ENCODE assay signal across 21 cellular contexts in the genomic region with DNA sequence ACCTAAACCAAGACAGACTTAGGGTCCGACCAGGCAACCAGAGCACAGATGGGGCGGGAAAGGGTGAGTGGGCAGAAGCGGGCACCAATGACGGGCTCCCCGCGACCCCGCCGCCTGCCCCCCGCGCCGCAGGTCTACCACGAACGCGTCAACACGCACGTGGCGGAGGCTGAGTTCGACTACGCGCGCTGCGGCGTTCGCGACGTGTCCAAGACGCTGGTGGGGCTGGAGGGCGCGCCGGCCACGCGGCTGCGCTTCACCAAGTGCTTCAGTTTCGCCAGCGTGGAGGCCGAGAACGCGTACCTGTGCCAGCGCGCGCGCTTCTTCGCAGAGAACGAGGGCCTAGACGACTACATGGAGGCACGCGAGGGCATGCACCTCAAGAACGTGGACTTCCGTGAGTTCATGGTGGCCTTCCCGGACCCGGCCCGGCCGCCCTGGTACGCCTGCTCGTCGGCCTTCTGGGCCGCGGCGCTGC. TPM values are rescaled to one million over a fixed set of nuclear protein-coding genes. Genes with fewer than 3 reads are reported as not detected.
DNase-seq lines count a peak whose midpoint lies in the region; ATAC-seq and TF ChIP-seq lines count a peak whose summit lies in the region.
"Had no signal": no experiment of that assay in that cellular context is flagged by ENCODE, and none has a peak within 500 bp of the region (broad histone marks: within the 10 kb centered on the region; RNA-seq: fewer than 3 reads in every experiment).

No MANE protein-coding gene starts in this region.

- H3K79me1 ChIP-seq in mesenchymal stem cell (replicated peaks; ENCODE audit: low read length, poor library complexity, severe bottlenecking): no peaks in the 10 kb centered on the region

- H3K9me3 ChIP-seq in left ventricle myocardium inferior (replicated peaks): no peaks in the 10 kb centered on the region
- H3K9me3 ChIP-seq in mesenchymal stem cell (ENCODE audit: control insufficient read depth, low read length): no peaks in the 10 kb centered on the region
- H3K9me3 ChIP-seq in tibial artery: no peaks in the 10 kb centered on the region
- H3K9me3 ChIP-seq: prostate gland, upper lobe of right lung had no signal

- H3K36me3 ChIP-seq in left ventricle myocardium inferior (no peaks in the 10 kb centered on the region), mesenchymal stem cell (ENCODE audit: control insufficient read depth in 1 of 2, insufficient read depth in 2 of 2, low read depth in 1 of 2, low read length in 2 of 2) (no peaks in the 10 kb centered on the region), tibial artery (no peaks in the 10 kb centered on the region)
- H3K36me3 ChIP-seq: prostate gland, upper lobe of right lung had no signal

- ATAC-seq in left ventricle myocardium superior: no peak

- no peak overlapping the region for H2BK12ac ChIP-seq in mesenchymal stem cell (ENCODE audit: low read length in 2 of 2)

- peaks cover 14% of the 10 kb centered on the region for H3K4me1 ChIP-seq in left ventricle myocardium inferior
- peaks cover 3% of the 10 kb centered on the region for H3K4me1 ChIP-seq in mesenchymal stem cell (ENCODE audit: control insufficient read depth, insufficient read depth, low read depth, low read length)
- peaks cover 0 to 25% (median 17%) of the 10 kb centered on the region in 4 donors for H3K4me1 ChIP-seq in tibial artery
- H3K4me1 ChIP-seq: prostate gland, upper lobe of right lung had no signal

- peak overlapping the region; percentile 58 for H3K4me3 ChIP-seq in left ventricle myocardium inferior
- H3K4me3 ChIP-seq in mesenchymal stem cell (ENCODE audit: insufficient read depth in 1 of 2, low read depth in 1 of 2, low read length in 2 of 2): peak overlapping the region in 1 of 2 experiments; percentile 39
- peak overlapping the region; percentile 36 to 48 for H3K4me3 ChIP-seq in tibial artery
- H3K4me3 ChIP-seq: hepatocyte had no signal

- H3K23ac ChIP-seq in mesenchymal stem cell (ENCODE audit: low read length in 2 of 2): no peak overlapping the region

- intact Hi-C loops in left ventricle myocardium inferior (cut with micrococcal nuclease) (no loop called here), left ventricle myocardium superior (cut with micrococcal nuclease) (no loop called here), tibial artery (cut with DNase I; ENCODE audit: low total_unique reads) (no loop called here)

- no peak overlapping the region for H3K4me2 ChIP-seq in mesenchymal stem cell (ENCODE audit: low read length, poor library complexity, severe bottlenecking)

- no peak overlapping the region for H2BK5ac ChIP-seq in mesenchymal stem cell (ENCODE audit: low read depth, low read length, poor library complexity, severe bottlenecking)

- H3K27ac ChIP-seq in left ventricle myocardium inferior (replicated peaks) (no peak overlapping the region), mesenchymal stem cell (ENCODE audit: low read length, poor library complexity, severe bottlenecking) (no peak overlapping the region), tibial artery (no peak overlapping the region)
- H3K27ac ChIP-seq: hepatocyte, prostate gland, upper lobe of right lung had no signal

- no peak overlapping the region for H2AFZ ChIP-seq in mesenchymal stem cell (ENCODE audit: low read depth, low read length)
- H2AFZ ChIP-seq: hepatocyte had no signal

- H2BK15ac ChIP-seq in mesenchymal stem cell (ENCODE audit: low read depth, poor library complexity, severe bottlenecking): no peak overlapping the region

- TF ChIP-seq CTCF in left ventricle myocardium inferior (IDR thresholded peaks at IDR 0.05; ENCODE audit: borderline replicate concordance): no peak
- no peak for TF ChIP-seq CTCF in tibial artery (IDR thresholded peaks at IDR 0.05)

- H3K18ac ChIP-seq in mesenchymal stem cell (ENCODE audit: low read depth in 1 of 2, low read length in 2 of 2): no peak overlapping the region

- no peak overlapping the region for H3K4ac ChIP-seq in mesenchymal stem cell (ENCODE audit: low read depth in 1 of 2, low read length in 2 of 2)

- peaks cover 96% of the 10 kb centered on the region for H3K27me3 ChIP-seq in left ventricle myocardium inferior (ENCODE audit: low read depth)
- peaks cover 50 to 90% of the 10 kb centered on the region in 2 experiments for H3K27me3 ChIP-seq in mesenchymal stem cell (ENCODE audit: control insufficient read depth in 1 of 2, insufficient read depth in 1 of 2, low read length in 2 of 2)
- peaks cover 0 to 86% of the 10 kb centered on the region in 2 donors for H3K27me3 ChIP-seq in tibial artery

- H4K8ac ChIP-seq in mesenchymal stem cell (ENCODE audit: low read length): no peak overlapping the region

- 96% methylated on average over 59 of the region's 59 CpGs for WGBS in mesenchymal stem cell

- DNase-seq in left ventricle myocardium inferior: no peak
- no peak for DNase-seq in left ventricle myocardium superior
- no peak for DNase-seq in mesenchymal stem cell
- no peak for DNase-seq in tibial artery
- no peak for DNase-seq in RKO (ENCODE audit: low spot score)
- no peak for DNase-seq in stimulated activated CD4-positive, alpha-beta T cell treated with anti-CD3 and anti-CD28 coated beads, Interleukin-2, amount 100 ng/mL, for 24 hours
- DNase-seq: ACHN; activated T-cell treated with anti-CD3 and anti-CD28 coated beads, Interleukin-2, amount 50 U/mL, for 24 hours; NCI-H1105 treated with DMSO at 0.1 percent for 48 hours; NCI-H2107; NCI-H524 treated with DMSO at 0.1 percent for 48 hours; stimulated activated CD4-positive, alpha-beta T cell treated with anti-CD3 and anti-CD28 coated beads, Interleukin-12 subunit alpha, Interleukin-12 subunit beta, amount 100 ng/mL, for 4 hours; T-helper 1 cell; upper lobe of right lung had no signal

- H3K9ac ChIP-seq in mesenchymal stem cell (ENCODE audit: low read length): no peak overlapping the region

- H2AK5ac ChIP-seq in mesenchymal stem cell (ENCODE audit: low read length, severe bottlenecking): no peak overlapping the region

- H4K91ac ChIP-seq in mesenchymal stem cell (ENCODE audit: low read length): peak overlapping the region; percentile 43

- H2BK120ac ChIP-seq in mesenchymal stem cell (ENCODE audit: low read depth, low read length): no peak overlapping the region

- H3K14ac ChIP-seq in mesenchymal stem cell (ENCODE audit: low read length in 2 of 2): no peak overlapping the region

RNA-seq across cellular contexts. Expression of gene TMEM151B, which starts 5.1 kb away (rescaled TPM):
- total RNA-seq in left ventricle myocardium inferior (not detected), left ventricle myocardium superior (not detected)
- polyA plus RNA-seq in mesenchymal stem cell (2013, experiment 1 of 2): not detected
- not detected for polyA plus RNA-seq in mesenchymal stem cell (2013, experiment 2 of 2)
- total RNA-seq: CD4-positive, alpha-beta T cell; LHCN-M2; mesenteric fat pad; Right ventricle myocardium inferior; upper lobe of right lung had no signal
- polyA plus RNA-seq: keratinocyte had no signal

RNA-seq across cellular contexts. Expression of gene NFKBIE, which starts 10.0 kb away (rescaled TPM):
- total RNA-seq in left ventricle myocardium inferior (2.1 TPM), left ventricle myocardium superior (3.1 TPM)
- 4.9 TPM for polyA plus RNA-seq in mesenchymal stem cell (2013, experiment 1 of 2)
- polyA plus RNA-seq in mesenchymal stem cell (2013, experiment 2 of 2): 4.8 TPM

RNA-seq across cellular contexts. Expression of gene SLC35B2, which starts 18.0 kb away (rescaled TPM):
- total RNA-seq in left ventricle myocardium inferior: 20.2 TPM
- 20.0 TPM for total RNA-seq in left ventricle myocardium superior
- 80.8 TPM for polyA plus RNA-seq in mesenchymal stem cell (2013, experiment 1 of 2)
- 81.8 TPM for polyA plus RNA-seq in mesenchymal stem cell (2013, experiment 2 of 2)

RNA-seq across cellular contexts. Expression of gene HSP90AB1, which starts 28.4 kb away (rescaled TPM):
- total RNA-seq in left ventricle myocardium inferior: 786 TPM
- 873 TPM for total RNA-seq in left ventricle myocardium superior
- polyA plus RNA-seq in mesenchymal stem cell (2013, experiment 1 of 2): 545 TPM
- 525 TPM for polyA plus RNA-seq in mesenchymal stem cell (2013, experiment 2 of 2)

RNA-seq across cellular contexts. Expression of gene AARS2, which starts 37.8 kb away (rescaled TPM):
- total RNA-seq in left ventricle myocardium inferior (10.6 TPM), left ventricle myocardium superior (11.5 TPM)
- 2.7 TPM for polyA plus RNA-seq in mesenchymal stem cell (2013, experiment 1 of 2)
- polyA plus RNA-seq in mesenchymal stem cell (2013, experiment 2 of 2): 2.9 TPM
